In genomic region chr2:220959391-220959802, GRCh38 we compare ENCODE assay signal across 20 cellular contexts.
DNase-seq lines count a peak whose midpoint lies in the region; ATAC-seq and TF ChIP-seq lines count a peak whose summit lies in the region.
"Had no signal": no experiment of that assay in that cellular context is flagged by ENCODE, and none has a peak within 500 bp of the region (broad histone marks: within the 10 kb centered on the region; RNA-seq: fewer than 3 reads in every experiment).

No MANE protein-coding gene starts in this region.

- no peaks in the 10 kb centered on the region for H3K9me3 Mint-ChIP-seq in endothelial cell (ENCODE audit: unreplicated experiment)
- no peaks in the 10 kb centered on the region for H3K9me3 Mint-ChIP-seq in type B pancreatic cell
- H3K9me3 Mint-ChIP-seq: activated naive CD4-positive, alpha-beta T cell treated with anti-CD3 and anti-CD28 coated beads, Interleukin-2, amount 50 U/mL, for 24 hours had no signal

- no peaks in the 10 kb centered on the region for H3K36me3 ChIP-seq in right lobe of liver
- no peaks in the 10 kb centered on the region for H3K36me3 ChIP-seq in thyroid gland
- H3K36me3 ChIP-seq in mammary epithelial cell (ENCODE audit: insufficient read depth, low read length) = no peaks in the 10 kb centered on the region

- H3K27ac ChIP-seq in right lobe of liver (no peak overlapping the region), thyroid gland (peak overlapping the region; percentile 57 to 65 (median 61)), mammary epithelial cell (ENCODE audit: insufficient read depth, low read depth, low read length) (no peak overlapping the region)
- H3K27ac ChIP-seq: psoas muscle had no signal

- no peaks in the 10 kb centered on the region for H3K79me2 ChIP-seq in mammary epithelial cell (ENCODE audit: insufficient read depth, low read length)

- dilution Hi-C loops in mammary epithelial cell (cut with HindIII; ENCODE audit: low sequenced_read_pairs) = no loop called here

- no peaks in the 10 kb centered on the region for H3K36me3 Mint-ChIP-seq in endothelial cell (ENCODE audit: low read depth, unreplicated experiment)
- no peaks in the 10 kb centered on the region for H3K36me3 Mint-ChIP-seq in type B pancreatic cell
- H3K36me3 Mint-ChIP-seq: activated naive CD4-positive, alpha-beta T cell treated with anti-CD3 and anti-CD28 coated beads, Interleukin-2, amount 50 U/mL, for 24 hours; CD14-positive monocyte; naive B cell had no signal

- H3K27me3 Mint-ChIP-seq in endothelial cell (ENCODE audit: unreplicated experiment) = no peaks in the 10 kb centered on the region
- no peaks in the 10 kb centered on the region for H3K27me3 Mint-ChIP-seq in type B pancreatic cell

- H3K4me3 Mint-ChIP-seq in endothelial cell (ENCODE audit: unreplicated experiment) = no peak overlapping the region
- H3K4me3 Mint-ChIP-seq in type B pancreatic cell = no peak overlapping the region
- H3K4me3 Mint-ChIP-seq: activated naive CD4-positive, alpha-beta T cell treated with anti-CD3 and anti-CD28 coated beads, Interleukin-2, amount 50 U/mL, for 24 hours; CD14-positive monocyte; naive B cell; T-helper 17 cell had no signal

- no peak overlapping the region for H3K27ac Mint-ChIP-seq in endothelial cell (ENCODE audit: unreplicated experiment)
- H3K27ac Mint-ChIP-seq in type B pancreatic cell = no peak overlapping the region
- H3K27ac Mint-ChIP-seq: activated naive CD4-positive, alpha-beta T cell treated with anti-CD3 and anti-CD28 coated beads, Interleukin-2, amount 50 U/mL, for 24 hours; CD14-positive monocyte; naive B cell; T-helper 17 cell had no signal

- ATAC-seq in right lobe of liver = peak; percentile 44 to 90 (median 72)
- ATAC-seq: activated CD4-positive, CD25-positive, alpha-beta regulatory T cell treated with anti-CD3 and anti-CD28 coated beads, Interleukin-2, amount 50 U/mL, for 24 hours; T-helper 17 cell had no signal

- TF ChIP-seq POLR2A in right lobe of liver (IDR thresholded peaks at IDR 0.05) = no peak
- TF ChIP-seq POLR2A in thyroid gland (IDR thresholded peaks at IDR 0.05) = no peak

- no peak overlapping the region for H3K4me3 ChIP-seq in right lobe of liver
- no peak overlapping the region for H3K4me3 ChIP-seq in thyroid gland (replicated peaks in 1 of 3)
- no peak overlapping the region for H3K4me3 ChIP-seq in mammary epithelial cell (replicated peaks in 1 of 3; ENCODE audit: insufficient read depth in 1 of 3, low read depth in 2 of 3, low read length in 3 of 3)
- H3K4me3 ChIP-seq: psoas muscle had no signal

- H3K27me3 ChIP-seq in right lobe of liver (no peaks in the 10 kb centered on the region), thyroid gland (no peaks in the 10 kb centered on the region), mammary epithelial cell (ENCODE audit: insufficient read depth, low read length) (peaks cover 4% of the 10 kb centered on the region)

- CTCF ChIA-PET in mammary epithelial cell (lab: Charles Lee; ENCODE audit: low non-redundant PET) = no interaction called here

- no peaks in the 10 kb centered on the region for H4K20me1 ChIP-seq in mammary epithelial cell (ENCODE audit: insufficient read depth, low read length)

- H3K9me3 ChIP-seq in right lobe of liver (no peaks in the 10 kb centered on the region), thyroid gland (no peaks in the 10 kb centered on the region), mammary epithelial cell (replicated peaks; ENCODE audit: insufficient read depth, low read length) (no peaks in the 10 kb centered on the region)
- H3K9me3 ChIP-seq: psoas muscle had no signal

- no peak overlapping the region for H3K9ac ChIP-seq in mammary epithelial cell (ENCODE audit: insufficient read depth, low read length)

- H3K4me1 ChIP-seq in right lobe of liver (peaks cover 0 to 9% (median 3%) of the 10 kb centered on the region in 4 donors), thyroid gland (peaks cover 6 to 22% of the 10 kb centered on the region in 2 donors), mammary epithelial cell (ENCODE audit: insufficient read depth, low read length) (no peaks in the 10 kb centered on the region)
- H3K4me1 ChIP-seq: psoas muscle had no signal

- in situ Hi-C loops in mammary epithelial cell (cut with MboI; ENCODE audit: low sequenced_read_pairs in 2 of 2) = no loop called here

- no TSS peak for BruUV-seq in mammary epithelial cell (replicated peaks; lab: Mats Ljungman, UMichigan)

- no peak overlapping the region for H2AFZ ChIP-seq in mammary epithelial cell (ENCODE audit: low read depth, low read length)

- DNase-seq in NCI-H2029 treated with DMSO at 0.1 percent for 48 hours (lab: John Stamatoyannopoulos, UW) (peak; percentile 97), cerebellar nuclear complex (lab: John Stamatoyannopoulos, UW) (peak; percentile 62 to 82), right lobe of liver (no peak), thyroid gland (peak; percentile 65 to 70), endothelial cell (ENCODE audit: low spot score) (no peak), type B pancreatic cell (ENCODE audit: extremely low spot score, unreplicated experiment) (no peak), mammary epithelial cell (no peak)
- DNase-seq in NK-92 treated with Interleukin-12 subunit alpha and Interleukin-12 subunit beta, amount 100 ng/mL, for 24 hours (lab: John Stamatoyannopoulos, UW) = no peak
- DNase-seq: activated CD8-positive, alpha-beta memory T cell treated with anti-CD3 and anti-CD28 coated beads, Interleukin-2, amount 50 U/mL, for 4 hours; glutamatergic neuron; kidney; naive B cell; NCI-H2171; OCI-M1; psoas muscle; T-helper 17 cell; trophoblast cell had no signal

- H3K4me1 Mint-ChIP-seq in endothelial cell (ENCODE audit: unreplicated experiment) (no peaks in the 10 kb centered on the region), type B pancreatic cell (ENCODE audit: unreplicated experiment) (peaks cover 4% of the 10 kb centered on the region)
- H3K4me1 Mint-ChIP-seq: activated naive CD4-positive, alpha-beta T cell treated with anti-CD3 and anti-CD28 coated beads, Interleukin-2, amount 50 U/mL, for 24 hours; CD14-positive monocyte; naive B cell; T-helper 17 cell had no signal

- no peak overlapping the region for H3K4me2 ChIP-seq in mammary epithelial cell (ENCODE audit: insufficient read depth, low read depth, low read length)

- 8% methylated on average over 1 of the region's 1 CpG for WGBS in right lobe of liver (ENCODE audit: insufficient coverage, low coverage, low lambda C conversion rate, missing lambda C conversion rate)
- whole genome bisulfite sequencing in thyroid gland, 2 donors = 8 to 10% methylated on average over 1 of the region's 1 CpG
- 29% methylated on average over 1 of the region's 1 CpG for WGBS in mammary epithelial cell (ENCODE audit: low coverage, missing lambda C conversion rate)

- intact Hi-C loops in right lobe of liver (cut with DNase I) (no loop called here), thyroid gland (cut with DNase I) (no loop called here), mammary epithelial cell (cut with micrococcal nuclease) (no loop called here)

- no peak for TF ChIP-seq CTCF in right lobe of liver (IDR thresholded peaks at IDR 0.05)
- TF ChIP-seq CTCF in thyroid gland (IDR thresholded peaks at IDR 0.05) = no peak
- no peak for TF ChIP-seq CTCF in endothelial cell (IDR thresholded peaks at IDR 0.05; ENCODE audit: unreplicated experiment)
- TF ChIP-seq CTCF in type B pancreatic cell (conservative IDR thresholded peaks at IDR 0.05) = no peak
- TF ChIP-seq CTCF in mammary epithelial cell (conservative IDR thresholded peaks at IDR 0.05 in 1 of 2, IDR thresholded peaks at IDR 0.05 in 1 of 2; ENCODE audit: extremely low read depth in 1 of 2, insufficient read depth in 1 of 2, low read depth in 1 of 2, low read length in 2 of 2) = no peak

Comparison
In these comparisons a context has a peak if more than half of its experiments do, and no peak if none do; other contexts are left out.
1. DNase-seq: peak in NCI-H2029 treated with DMSO at 0.1 percent for 48 hours (single experiment), cerebellar nuclear complex (2 of 2) and thyroid gland (2 of 2); none in right lobe of liver (0 of 3), endothelial cell (single experiment), type B pancreatic cell (single experiment), mammary epithelial cell (single experiment) and NK-92 treated with Interleukin-12 subunit alpha and Interleukin-12 subunit beta, amount 100 ng/mL, for 24 hours (single experiment).
2. H3K27ac ChIP-seq: peak in thyroid gland (3 of 3); none in right lobe of liver (0 of 3) and mammary epithelial cell (single experiment).